ENCODE assay signal across 8 cellular contexts in the genomic region with DNA sequence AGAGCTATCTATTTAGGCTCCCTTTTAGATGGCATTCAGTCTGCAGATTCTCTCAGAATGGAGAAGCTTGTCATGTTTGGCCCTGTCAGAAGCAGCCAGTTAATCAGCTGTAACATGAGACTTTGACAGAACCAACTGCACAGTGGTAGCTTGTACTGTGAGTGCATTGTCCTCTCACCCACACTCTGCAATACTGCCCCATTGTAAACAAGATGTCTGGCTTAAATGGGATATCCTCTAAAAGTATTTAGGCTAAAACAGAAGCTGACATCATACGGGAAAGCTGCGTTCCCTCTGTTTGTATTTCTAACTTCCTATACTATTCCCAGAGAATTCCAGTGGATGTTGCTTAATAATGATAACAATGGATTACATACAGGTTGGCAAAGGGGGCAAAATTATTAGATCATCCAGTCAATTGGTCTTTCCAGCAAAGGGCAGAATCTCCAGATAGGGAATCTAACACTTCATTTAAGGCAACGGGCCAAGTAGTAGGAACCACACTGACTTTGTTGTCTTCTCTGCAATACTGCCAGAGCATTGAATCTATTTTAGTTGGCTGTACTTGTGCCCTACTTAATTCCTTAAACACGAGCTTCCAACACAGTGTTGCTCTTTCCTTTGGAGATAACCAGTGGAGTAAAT. TPM values are rescaled to one million over a fixed set of nuclear protein-coding genes. Genes with fewer than 3 reads are reported as not detected.
DNase-seq lines count a peak whose midpoint lies in the region; ATAC-seq and TF ChIP-seq lines count a peak whose summit lies in the region.

No MANE protein-coding gene starts in this region.

- H3K9me3 ChIP-seq in psoas muscle: no peaks in the 10 kb centered on the region

- H3K27ac ChIP-seq in foreskin keratinocyte: peak overlapping the region; percentile 100
- peak overlapping the region; percentile 63 for H3K27ac ChIP-seq in psoas muscle

- H3K27me3 ChIP-seq in foreskin keratinocyte (no peaks in the 10 kb centered on the region), psoas muscle (ENCODE audit: insufficient read depth in 3 of 3, low read length in 2 of 3) (no peaks in the 10 kb centered on the region)

- H3K36me3 ChIP-seq in psoas muscle (ENCODE audit: insufficient read depth in 1 of 2, low read depth in 1 of 2): no peaks in the 10 kb centered on the region

- TF ChIP-seq CTCF in foreskin keratinocyte (conservative IDR thresholded peaks at IDR 0.05): no peak
- no peak for TF ChIP-seq CTCF in psoas muscle (IDR thresholded peaks at IDR 0.05)

- intact Hi-C loops in psoas muscle (cut with DNase I): loop anchor here (5.0 kb wide), 2 partner anchors 336 to 356 kb away; no protein-coding TSS in a partner anchor

- no peak overlapping the region for H3K4me3 ChIP-seq in psoas muscle

- ATAC-seq in foreskin keratinocyte: peak; percentile 62
- peak; percentile 87 to 95 (median 93) for ATAC-seq in psoas muscle
- ATAC-seq in GM21515 (IDR thresholded peaks at IDR 0.05; ENCODE audit: unreplicated experiment): no peak

- H3K4me1 ChIP-seq in foreskin keratinocyte (peaks cover 47% of the 10 kb centered on the region), psoas muscle (peaks cover 20% of the 10 kb centered on the region)

- peak; percentile 73 for DNase-seq in HT1080 (ENCODE audit: low read depth)
- peak; percentile 76 for DNase-seq in RPMI7951 (ENCODE audit: low read depth)
- DNase-seq in foreskin keratinocyte: peak in 1 of 2 donors; percentile 70
- DNase-seq in psoas muscle: no peak
- DNase-seq in NCI-H774 (lab: John Stamatoyannopoulos, UW): no peak
- DNase-seq in GM19238 (ENCODE audit: insufficient read length, low spot score): no peak
- no peak for DNase-seq in NK-92 (lab: John Stamatoyannopoulos, UW; ENCODE audit: unreplicated experiment)

- 18 to 24% (median 20%) methylated on average over 4 of the region's 4 CpGs for WGBS in psoas muscle, 3 donors

RNA-seq across cellular contexts. Expression of a gene that starts 15.4 kb away (rescaled TPM):
- total RNA-seq in HT1080 (2014; rRNA removed; shearing (Covaris generic)): not detected in 2 replicates
- polyA plus RNA-seq in HT1080 (2015; cell fraction: cytosol; rRNA removed): 0.10 and 0.14 TPM in 2 replicates
- 0.06 TPM in 1 of 2 replicates, not detected in the other for polyA plus RNA-seq in HT1080 (2015; cell fraction: nucleus; rRNA removed)
- 0.12 and 0.59 TPM in 2 replicates for total RNA-seq in RPMI7951 (2014; rRNA removed; shearing (Covaris generic))
- total RNA-seq in foreskin keratinocyte: 0.46 and 0.71 TPM in 2 replicates
- 0.25 and 0.30 TPM in 2 replicates for polyA plus RNA-seq in foreskin keratinocyte
- total RNA-seq in psoas muscle: under 1 TPM; 0.26 to 0.56 (median 0.41) TPM
- under 1 TPM; 0.19 to 0.38 (median 0.24) TPM for polyA plus RNA-seq in psoas muscle

Comparison
In these comparisons a context has a peak if more than half of its experiments do, and no peak if none do; other contexts are left out.
1. DNase-seq: peak in HT1080 (single experiment) and RPMI7951 (single experiment); none in psoas muscle (0 of 2), NCI-H774 (single experiment), GM19238 (single experiment) and NK-92 (single experiment).